In genomic region chr4:70704333-70705145, GRCh38 we compare ENCODE assay signal across 1 cellular context.
A peak's percentile ranks its signal among the peaks of the same experiment; 100 is the strongest.
TF ChIP-seq lines count a peak whose summit lies in the region.

No MANE protein-coding gene starts in this region.

TF ChIP-seq in H1, 55 proteins besides CTCF, POLR2A, EP300 and RAD21:
- TF ChIP-seq SP1 (IDR thresholded peaks at IDR 0.05; ENCODE audit: low read depth, low read length) (0 out of 2 replicates have a peak, but pooled peaks have one; percentile 37), EGR1 (IDR thresholded peaks at IDR 0.05; ENCODE audit: borderline replicate concordance, low read depth, low read length) (peak; percentile 18; the same call in 1 of the 2 replicates), ATF2 (IDR thresholded peaks at IDR 0.05; ENCODE audit: low read length) (no peak), CREB1 (IDR thresholded peaks at IDR 0.05) (peak; percentile 61), SIN3A (conservative IDR thresholded peaks at IDR 0.05 in 1 of 2, IDR thresholded peaks at IDR 0.05 in 1 of 2; ENCODE audit: low read depth in 1 of 2, low read length in 2 of 2) (0 out of 4 replicates have a peak, but pooled peaks of 1 of the 2 experiments have one; percentile 20), KDM4A (IDR thresholded peaks at IDR 0.05; ENCODE audit: low read depth, low read length, severe bottlenecking) (no peak), MAX (IDR thresholded peaks at IDR 0.05) (peak; percentile 43), CEBPB (IDR thresholded peaks at IDR 0.05; ENCODE audit: low read depth, low read length) (no peak), RBBP5 (IDR thresholded peaks at IDR 0.05; ENCODE audit: borderline replicate concordance, low read depth, low read length) (0 out of 2 replicates have a peak, but pooled peaks have one; percentile 80), ASH2L (IDR thresholded peaks at IDR 0.05; ENCODE audit: low read length) (peak; percentile 71), BACH1 (IDR thresholded peaks at IDR 0.05; ENCODE audit: low read length) (no peak), TAF7 (optimal IDR thresholded peaks at IDR 0.05; ENCODE audit: borderline replicate concordance, low read depth, low read length) (peak; percentile 27), TAF1 (IDR thresholded peaks at IDR 0.05; ENCODE audit: low read depth, low read length) (peak; percentile 50; the same call in 1 of the 2 replicates), SAP30 (IDR thresholded peaks at IDR 0.05; ENCODE audit: insufficient read depth, insufficient replicate concordance, low read length) (no peak)
